Comparison of ENCODE assay signal across 10 cellular contexts in the genomic region with DNA sequence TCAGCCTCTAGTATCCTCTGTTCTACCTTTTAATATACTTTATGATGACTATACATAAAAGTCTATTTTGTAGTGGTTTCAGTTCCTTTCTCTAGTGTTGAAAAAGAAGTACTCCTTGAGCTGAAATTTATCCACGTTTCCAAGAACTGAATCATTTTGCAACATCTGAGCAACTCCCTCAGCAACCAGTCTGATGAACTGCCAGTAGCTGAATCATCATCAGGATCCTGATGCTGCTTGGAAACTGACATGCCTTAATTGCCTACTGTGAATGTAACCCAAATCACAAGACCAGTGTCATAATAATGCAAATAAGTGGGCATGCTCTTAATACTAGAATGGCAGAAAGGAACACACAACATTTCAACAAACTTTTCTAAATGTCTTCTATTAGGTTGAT.
A peak's percentile ranks its signal among the peaks of the same experiment; 100 is the strongest.
DNase-seq lines count a peak whose midpoint lies in the region; FAIRE-seq and TF ChIP-seq lines count a peak whose summit lies in the region.
"Had no signal": no experiment of that assay in that cellular context is flagged by ENCODE, and none has a peak within 500 bp of the region (broad histone marks: within the 10 kb centered on the region; RNA-seq: fewer than 3 reads in every experiment).

No MANE protein-coding gene starts in this region.

- FAIRE-seq in H54 (lab: Jason Lieb, UNC), result peak; percentile 81
- no peak for FAIRE-seq in GM19239 (lab: Jason Lieb, UNC)
- FAIRE-seq: endothelial cell of umbilical vein, K562 had no signal

- TF ChIP-seq POLR2A in H54 (IDR thresholded peaks at IDR 0.05; ENCODE audit: low read depth, low read length), result no peak

- DNase-seq in H54 (ENCODE audit: insufficient read length, low spot score), result peak; percentile 5
- peak; percentile 54 for DNase-seq in OCI-M1 (lab: John Stamatoyannopoulos, UW)
- peak; percentile 94 for DNase-seq in fibroblast of gingiva (ENCODE audit: low read depth)
- peak; percentile 43 for DNase-seq in pons (ENCODE audit: low spot score)
- no peak for DNase-seq in stimulated activated CD4-positive, alpha-beta T cell treated with anti-CD3 and anti-CD28 coated beads, Interleukin-4, amount 100 ng/mL, for 24 hours
- no peak for DNase-seq in GM19239 (ENCODE audit: insufficient read length, low spot score)
- no peak for DNase-seq in activated CD4-positive, alpha-beta T cell treated with anti-CD3 and anti-CD28 coated beads for 4 hours
- no peak for DNase-seq in activated CD8-positive, alpha-beta memory T cell treated with anti-CD3 and anti-CD28 coated beads for 24 hours

Comparison
In these comparisons a context has a peak if more than half of its experiments do, and no peak if none do; other contexts are left out.
1. DNase-seq: peak in H54 (single experiment), OCI-M1 (single experiment), fibroblast of gingiva (single experiment) and pons (single experiment); none in stimulated activated CD4-positive, alpha-beta T cell treated with anti-CD3 and anti-CD28 coated beads, Interleukin-4, amount 100 ng/mL, for 24 hours (single experiment), GM19239 (single experiment), activated CD4-positive, alpha-beta T cell treated with anti-CD3 and anti-CD28 coated beads for 4 hours (0 of 2) and activated CD8-positive, alpha-beta memory T cell treated with anti-CD3 and anti-CD28 coated beads for 24 hours (single experiment).